Comparison of ENCODE assay signal across 17 cellular contexts in the genomic region with DNA sequence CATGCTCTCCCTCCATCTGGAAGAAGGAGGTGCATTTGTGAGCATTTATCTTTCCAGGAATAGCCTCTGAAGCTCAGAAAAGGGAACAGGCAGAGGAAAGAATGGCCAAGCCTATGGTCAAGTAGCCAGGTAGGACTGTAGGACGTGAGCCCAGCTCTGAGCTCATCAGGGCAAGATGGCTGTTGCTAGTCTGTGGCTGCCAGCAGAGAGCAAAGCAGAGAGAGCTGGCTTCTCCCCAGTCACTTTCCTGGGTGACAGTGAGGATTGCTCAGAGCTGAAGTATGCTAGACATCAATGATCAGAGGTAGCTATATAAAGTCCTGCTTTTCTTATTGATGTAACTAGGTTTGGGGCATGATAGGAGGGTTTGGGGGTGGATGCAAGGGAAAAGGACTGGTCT.
DNase-seq lines count a peak whose midpoint lies in the region; ATAC-seq and TF ChIP-seq lines count a peak whose summit lies in the region.
"Had no signal": no experiment of that assay in that cellular context is flagged by ENCODE, and none has a peak within 500 bp of the region (broad histone marks: within the 10 kb centered on the region; RNA-seq: fewer than 3 reads in every experiment).

No MANE protein-coding gene starts in this region.

- H2BK15ac ChIP-seq in mesenchymal stem cell (ENCODE audit: low read depth, poor library complexity, severe bottlenecking), result no peak overlapping the region

- WGBS in heart left ventricle, 4 donors, result 25 to 53% (median 44%) methylated on average over 1 of the region's 1 CpG
- WGBS in mesenchymal stem cell, result 49% methylated on average over 1 of the region's 1 CpG

- no peak overlapping the region for H3K27ac Mint-ChIP-seq in stimulated activated memory B cell treated with anti-CD40 and anti-IgM and Interleukin-4, amounts not matched to agents 10 μg/mL and 1 μg/mL and 100 μg/mL, for 72 hours
- H3K27ac Mint-ChIP-seq in stimulated activated naive B cell treated with anti-CD40 and anti-IgM and Interleukin-4, amounts not matched to agents 10 μg/mL and 1 μg/mL and 100 μg/mL, for 72 hours, result no peak overlapping the region
- H3K27ac Mint-ChIP-seq: B cell; CD8-positive, alpha-beta T cell; GM23338; HFFc6 had no signal

- no peaks in the 10 kb centered on the region for H3K4me1 ChIP-seq in heart left ventricle
- no peaks in the 10 kb centered on the region for H3K4me1 ChIP-seq in right atrium auricular region
- H3K4me1 ChIP-seq in mesenchymal stem cell (ENCODE audit: control insufficient read depth, insufficient read depth, low read depth, low read length), result no peaks in the 10 kb centered on the region
- H3K4me1 ChIP-seq in HAP-1, result no peaks in the 10 kb centered on the region

- no peak overlapping the region for H2BK12ac ChIP-seq in mesenchymal stem cell (ENCODE audit: low read length in 2 of 2)

- H4K91ac ChIP-seq in mesenchymal stem cell (ENCODE audit: low read length), result peak overlapping the region; percentile 21

- H4K8ac ChIP-seq in mesenchymal stem cell (ENCODE audit: low read length), result no peak overlapping the region

- peak overlapping the region in 1 of 2 experiments; percentile 9 for H3K18ac ChIP-seq in mesenchymal stem cell (ENCODE audit: low read depth in 1 of 2, low read length in 2 of 2)

- no peak overlapping the region for H2BK120ac ChIP-seq in mesenchymal stem cell (ENCODE audit: low read depth, low read length)

- no peak overlapping the region for H2AK5ac ChIP-seq in mesenchymal stem cell (ENCODE audit: low read length, severe bottlenecking)

- no peaks in the 10 kb centered on the region for H3K27me3 ChIP-seq in heart left ventricle
- H3K27me3 ChIP-seq in right atrium auricular region, result no peaks in the 10 kb centered on the region
- peaks cover 0 to 8% of the 10 kb centered on the region in 2 experiments for H3K27me3 ChIP-seq in mesenchymal stem cell (ENCODE audit: control insufficient read depth in 1 of 2, insufficient read depth in 1 of 2, low read length in 2 of 2)
- peaks cover 6% of the 10 kb centered on the region for H3K27me3 ChIP-seq in HAP-1 (ENCODE audit: low read depth)
- H3K27me3 ChIP-seq: BLaER1 treated with 17β-estradiol and CSF1 and Interleukin-3, amounts not matched to agents 10 nM and 100 nM had no signal

- in situ Hi-C loops in HAP-1 (cut with MboI; ENCODE audit: low sequenced_read_pairs), result loop anchor here (25.0 kb wide), 1 partner anchor 262 kb away; the partner anchor contains the start of gene SEMA6D

- H2BK5ac ChIP-seq in mesenchymal stem cell (ENCODE audit: low read depth, low read length, poor library complexity, severe bottlenecking), result no peak overlapping the region

- DNase-seq in heart left ventricle, result peak in 3 of 5 donors; percentile 15 to 36 (median 29)
- DNase-seq in right atrium auricular region (ENCODE audit: low spot score), result no peak
- DNase-seq in left cardiac atrium, result no peak
- DNase-seq in mesenchymal stem cell, result no peak
- DNase-seq in NCI-H2196 treated with DMSO at 0.1 percent for 48 hours (lab: John Stamatoyannopoulos, UW; ENCODE audit: unreplicated experiment), result no peak
- DNase-seq in HAP-1 (ENCODE audit: low spot score in 2 of 2), result no peak
- DNase-seq in stimulated activated naive B cell treated with anti-CD40 and anti-IgM and Interleukin-4, amounts not matched to agents 10 μg/mL and 1 μg/mL and 100 μg/mL, for 72 hours, result no peak
- DNase-seq: Calu3; CD8-positive, alpha-beta T cell; GF-D8; HFFc6 had no signal

- no peak overlapping the region for H3K4me2 ChIP-seq in mesenchymal stem cell (ENCODE audit: low read length, poor library complexity, severe bottlenecking)
- H3K4me2 ChIP-seq: BLaER1 treated with 17β-estradiol and CSF1 and Interleukin-3, amounts not matched to agents 10 nM and 100 nM; GM23338 had no signal

- H3K36me3 ChIP-seq in heart left ventricle (no peaks in the 10 kb centered on the region), right atrium auricular region (no peaks in the 10 kb centered on the region), mesenchymal stem cell (ENCODE audit: control insufficient read depth in 1 of 2, insufficient read depth in 2 of 2, low read depth in 1 of 2, low read length in 2 of 2) (no peaks in the 10 kb centered on the region), HAP-1 (replicated peaks) (no peaks in the 10 kb centered on the region)
- H3K36me3 ChIP-seq: BLaER1 treated with 17β-estradiol and CSF1 and Interleukin-3, amounts not matched to agents 10 nM and 100 nM had no signal

- H3K14ac ChIP-seq in mesenchymal stem cell (ENCODE audit: low read length in 2 of 2), result no peak overlapping the region

- no peak overlapping the region for H3K23ac ChIP-seq in mesenchymal stem cell (ENCODE audit: low read length in 2 of 2)

- TF ChIP-seq POLR2A in heart left ventricle (IDR thresholded peaks at IDR 0.05), result no peak

- H2AFZ ChIP-seq in mesenchymal stem cell (ENCODE audit: low read depth, low read length), result no peak overlapping the region
- H2AFZ ChIP-seq: GM23338 had no signal

- no peak overlapping the region for H3K9ac ChIP-seq in mesenchymal stem cell (ENCODE audit: low read length)
- H3K9ac ChIP-seq: BLaER1 treated with 17β-estradiol and CSF1 and Interleukin-3, amounts not matched to agents 10 nM and 100 nM had no signal

- H3K9me3 ChIP-seq in heart left ventricle, result peaks cover 0 to 8% (median 0%) of the 10 kb centered on the region in 12 donors
- H3K9me3 ChIP-seq in right atrium auricular region, result no peaks in the 10 kb centered on the region
- H3K9me3 ChIP-seq in mesenchymal stem cell (ENCODE audit: control insufficient read depth, low read length), result no peaks in the 10 kb centered on the region
- H3K9me3 ChIP-seq in HAP-1, result no peaks in the 10 kb centered on the region

- no peaks in the 10 kb centered on the region for H3K79me1 ChIP-seq in mesenchymal stem cell (replicated peaks; ENCODE audit: low read length, poor library complexity, severe bottlenecking)

- no peak overlapping the region for H3K4ac ChIP-seq in mesenchymal stem cell (ENCODE audit: low read depth in 1 of 2, low read length in 2 of 2)

- H3K4me3 ChIP-seq in heart left ventricle (no peak overlapping the region), right atrium auricular region (no peak overlapping the region), mesenchymal stem cell (ENCODE audit: insufficient read depth in 1 of 2, low read depth in 1 of 2, low read length in 2 of 2) (no peak overlapping the region), HAP-1 (no peak overlapping the region)
- H3K4me3 ChIP-seq: BLaER1 treated with 17β-estradiol and CSF1 and Interleukin-3, amounts not matched to agents 10 nM and 100 nM; GM23338 had no signal

- ATAC-seq in heart left ventricle (peak in 3 of 4 donors; percentile 81 to 90 (median 82)), left cardiac atrium (peak; percentile 67 to 76)
- peak; percentile 21 for ATAC-seq in stimulated activated memory B cell treated with anti-CD40 and anti-IgM and Interleukin-4, amounts not matched to agents 10 μg/mL and 1 μg/mL and 100 μg/mL, for 72 hours
- no peak for ATAC-seq in stimulated activated naive B cell treated with anti-CD40 and anti-IgM and Interleukin-4, amounts not matched to agents 10 μg/mL and 1 μg/mL and 100 μg/mL, for 72 hours (replicated peaks)
- ATAC-seq: CD8-positive, alpha-beta T cell; HCT116; HepG2 had no signal

- no peaks in the 10 kb centered on the region for H3K4me1 Mint-ChIP-seq in stimulated activated memory B cell treated with anti-CD40 and anti-IgM and Interleukin-4, amounts not matched to agents 10 μg/mL and 1 μg/mL and 100 μg/mL, for 72 hours
- H3K4me1 Mint-ChIP-seq in stimulated activated naive B cell treated with anti-CD40 and anti-IgM and Interleukin-4, amounts not matched to agents 10 μg/mL and 1 μg/mL and 100 μg/mL, for 72 hours, result no peaks in the 10 kb centered on the region
- H3K4me1 Mint-ChIP-seq: B cell, GM23338 had no signal

- TF ChIP-seq CTCF in heart left ventricle (IDR thresholded peaks at IDR 0.05), result no peak
- no peak for TF ChIP-seq CTCF in right atrium auricular region (IDR thresholded peaks at IDR 0.05)

- no peak overlapping the region for H3K4me3 Mint-ChIP-seq in stimulated activated memory B cell treated with anti-CD40 and anti-IgM and Interleukin-4, amounts not matched to agents 10 μg/mL and 1 μg/mL and 100 μg/mL, for 72 hours
- no peak overlapping the region for H3K4me3 Mint-ChIP-seq in stimulated activated naive B cell treated with anti-CD40 and anti-IgM and Interleukin-4, amounts not matched to agents 10 μg/mL and 1 μg/mL and 100 μg/mL, for 72 hours
- H3K4me3 Mint-ChIP-seq: B cell; CD8-positive, alpha-beta T cell; GM23338; HFFc6 had no signal

- intact Hi-C loops in heart left ventricle (cut with DNase I), result loop anchor here in 1 of 10 donors (10.0 kb wide), 1 partner anchor 160 kb away; no protein-coding TSS in a partner anchor
- intact Hi-C loops in left cardiac atrium (cut with DNase I), result no loop called here

- H3K36me3 Mint-ChIP-seq in stimulated activated memory B cell treated with anti-CD40 and anti-IgM and Interleukin-4, amounts not matched to agents 10 μg/mL and 1 μg/mL and 100 μg/mL, for 72 hours, result no peaks in the 10 kb centered on the region
- no peaks in the 10 kb centered on the region for H3K36me3 Mint-ChIP-seq in stimulated activated naive B cell treated with anti-CD40 and anti-IgM and Interleukin-4, amounts not matched to agents 10 μg/mL and 1 μg/mL and 100 μg/mL, for 72 hours
- H3K36me3 Mint-ChIP-seq: CD8-positive, alpha-beta T cell had no signal

- peaks cover 21% of the 10 kb centered on the region for H3K27me3 Mint-ChIP-seq in stimulated activated memory B cell treated with anti-CD40 and anti-IgM and Interleukin-4, amounts not matched to agents 10 μg/mL and 1 μg/mL and 100 μg/mL, for 72 hours
- H3K27me3 Mint-ChIP-seq in stimulated activated naive B cell treated with anti-CD40 and anti-IgM and Interleukin-4, amounts not matched to agents 10 μg/mL and 1 μg/mL and 100 μg/mL, for 72 hours, result peaks cover 5 to 6% of the 10 kb centered on the region in 2 donors

- peaks cover 4% of the 10 kb centered on the region for H3K9me3 Mint-ChIP-seq in stimulated activated memory B cell treated with anti-CD40 and anti-IgM and Interleukin-4, amounts not matched to agents 10 μg/mL and 1 μg/mL and 100 μg/mL, for 72 hours
- H3K9me3 Mint-ChIP-seq in stimulated activated naive B cell treated with anti-CD40 and anti-IgM and Interleukin-4, amounts not matched to agents 10 μg/mL and 1 μg/mL and 100 μg/mL, for 72 hours, result peaks cover 0 to 5% of the 10 kb centered on the region in 2 donors
- H3K9me3 Mint-ChIP-seq: CD8-positive, alpha-beta T cell; GM23338; HFFc6 had no signal

- H3K27ac ChIP-seq in heart left ventricle (no peak overlapping the region), right atrium auricular region (no peak overlapping the region), mesenchymal stem cell (ENCODE audit: low read length, poor library complexity, severe bottlenecking) (no peak overlapping the region)
- H3K27ac ChIP-seq: BLaER1 treated with 17β-estradiol and CSF1 and Interleukin-3, amounts not matched to agents 10 nM and 100 nM had no signal

Comparison
In these comparisons a context has a peak if more than half of its experiments do, and no peak if none do; other contexts are left out.
1. DNase-seq: peak in heart left ventricle (3 of 5); none in right atrium auricular region (single experiment), left cardiac atrium (single experiment), mesenchymal stem cell (single experiment), NCI-H2196 treated with DMSO at 0.1 percent for 48 hours (single experiment), HAP-1 (0 of 2) and stimulated activated naive B cell treated with anti-CD40 and anti-IgM and Interleukin-4, amounts not matched to agents 10 μg/mL and 1 μg/mL and 100 μg/mL, for 72 hours (single experiment).
2. ATAC-seq: peak in heart left ventricle (3 of 4), left cardiac atrium (2 of 2) and stimulated activated memory B cell treated with anti-CD40 and anti-IgM and Interleukin-4, amounts not matched to agents 10 μg/mL and 1 μg/mL and 100 μg/mL, for 72 hours (single experiment); none in stimulated activated naive B cell treated with anti-CD40 and anti-IgM and Interleukin-4, amounts not matched to agents 10 μg/mL and 1 μg/mL and 100 μg/mL, for 72 hours (0 of 2).